9 cellular contexts compared by ENCODE assay signal in the genomic region with DNA sequence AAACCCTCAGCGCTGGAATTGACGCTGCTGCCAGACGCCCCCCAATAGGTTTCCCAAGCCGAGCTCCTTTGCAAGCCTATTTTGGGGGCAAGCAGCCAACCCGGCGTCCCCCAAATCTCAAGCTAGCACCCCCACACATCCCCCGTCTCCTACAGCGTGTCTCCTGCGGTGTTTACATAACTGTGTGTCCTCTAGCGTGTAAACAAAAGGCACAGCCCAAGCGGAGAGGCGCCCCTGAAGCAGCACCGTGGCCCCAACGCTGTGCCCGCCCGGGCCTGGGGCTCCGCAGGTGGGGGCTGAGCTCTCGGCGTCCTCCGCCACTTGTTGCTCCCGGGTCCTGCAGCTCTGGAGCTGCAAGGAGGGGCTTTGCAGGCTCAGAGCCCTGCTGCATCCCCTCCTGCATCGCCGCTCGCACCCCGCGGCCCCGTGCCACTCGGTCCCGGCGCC. TPM values are rescaled to one million over a fixed set of nuclear protein-coding genes. Genes with fewer than 3 reads are reported as not detected.
DNase-seq lines count a peak whose midpoint lies in the region; ATAC-seq and TF ChIP-seq lines count a peak whose summit lies in the region.
"Had no signal": no experiment of that assay in that cellular context is flagged by ENCODE, and none has a peak within 500 bp of the region (broad histone marks: within the 10 kb centered on the region; RNA-seq: fewer than 3 reads in every experiment).

No MANE protein-coding gene starts in this region.

- H3K27ac Mint-ChIP-seq in Calu3 (ENCODE audit: unreplicated experiment): no peak overlapping the region

- H3K27me3 ChIP-seq in HAP-1 (ENCODE audit: low read depth) (peaks cover 31% of the 10 kb centered on the region), duodenal mucosa (ENCODE audit: control insufficient read depth in 1 of 2, insufficient read depth in 2 of 2, low read length in 2 of 2) (peaks cover 2 to 26% of the 10 kb centered on the region in 2 donors), muscle layer of colon (ENCODE audit: control insufficient read depth in 1 of 2, insufficient read depth in 2 of 2, low read length in 2 of 2) (peaks cover 0 to 22% of the 10 kb centered on the region in 2 donors)

- peaks cover 7% of the 10 kb centered on the region for H3K27me3 Mint-ChIP-seq in Calu3 (ENCODE audit: unreplicated experiment)

- no TSS peak for BruUV-seq in Calu3 (replicated peaks; lab: Mats Ljungman, UMichigan)

- H3K36me3 Mint-ChIP-seq in Calu3 (ENCODE audit: insufficient read depth, unreplicated experiment): no peaks in the 10 kb centered on the region

- H3K4me1 Mint-ChIP-seq in Calu3 (ENCODE audit: low read depth, unreplicated experiment): no peaks in the 10 kb centered on the region

- H3K9me3 ChIP-seq in HAP-1 (no peaks in the 10 kb centered on the region), duodenal mucosa (ENCODE audit: control insufficient read depth in 1 of 2, low read length in 2 of 2) (no peaks in the 10 kb centered on the region), muscle layer of colon (ENCODE audit: low read length) (no peaks in the 10 kb centered on the region)

- H3K9ac ChIP-seq in duodenal mucosa (ENCODE audit: low read depth in 1 of 2, low read length in 2 of 2) (peak overlapping the region; percentile 17 to 51), muscle layer of colon (ENCODE audit: low read length) (no peak overlapping the region)

- H3K36me3 ChIP-seq in HAP-1 (replicated peaks) (no peaks in the 10 kb centered on the region), duodenal mucosa (ENCODE audit: control insufficient read depth in 1 of 2, insufficient read depth in 2 of 2, low read length in 2 of 2) (no peaks in the 10 kb centered on the region), muscle layer of colon (ENCODE audit: insufficient read depth, low read length) (no peaks in the 10 kb centered on the region)

- TF ChIP-seq CTCF in 22Rv1 (IDR thresholded peaks at IDR 0.05) (no peak), Calu3 (IDR thresholded peaks at IDR 0.05; ENCODE audit: unreplicated experiment) (no peak), omental fat pad (IDR thresholded peaks at IDR 0.05) (no peak)

- intact Hi-C loops in Calu3 (cut with micrococcal nuclease; ENCODE audit: unreplicated experiment): no loop called here

- DNase-seq in HAP-1 (ENCODE audit: low spot score in 2 of 2) (no peak), Calu3 (no peak), omental fat pad (ENCODE audit: low spot score) (no peak), NCI-H1436 (lab: John Stamatoyannopoulos, UW) (no peak)
- DNase-seq: stimulated activated CD4-positive, alpha-beta T cell treated with anti-CD3 and anti-CD28 coated beads, Interleukin-2, amount 100 ng/mL, for 48 hours had no signal

- H3K4me1 ChIP-seq in HAP-1: peaks cover 19% of the 10 kb centered on the region
- H3K4me1 ChIP-seq in duodenal mucosa (ENCODE audit: control insufficient read depth in 1 of 2, insufficient read depth in 2 of 2, low read length in 2 of 2): peaks cover 5 to 21% of the 10 kb centered on the region in 2 donors
- H3K4me1 ChIP-seq in muscle layer of colon (ENCODE audit: insufficient read depth, low read length): peaks cover 9% of the 10 kb centered on the region

- ATAC-seq in omental fat pad (ENCODE audit: low FRiP score) (no peak), esophagus mucosa (no peak)

- in situ Hi-C loops in HAP-1 (cut with MboI; ENCODE audit: low sequenced_read_pairs): no loop called here

- peak overlapping the region; percentile 43; the same call in 1 of the 2 replicates for H3K27ac ChIP-seq in 22Rv1
- no peak overlapping the region for H3K27ac ChIP-seq in duodenal mucosa (ENCODE audit: low read depth, low read length)
- peak overlapping the region; percentile 79 for H3K27ac ChIP-seq in muscle layer of colon (ENCODE audit: low read depth, low read length)

- CTCF ChIA-PET in Calu3 (lab: Charles Lee): no interaction called here

- H3K4me3 ChIP-seq in HAP-1 (peak overlapping the region; percentile 46), duodenal mucosa (ENCODE audit: low read depth in 1 of 2, low read length in 2 of 2) (peak overlapping the region; percentile 88 to 90), muscle layer of colon (ENCODE audit: low read depth in 1 of 2, low read length in 2 of 2) (peak overlapping the region; percentile 81 to 83)

- no peaks in the 10 kb centered on the region for H3K9me3 Mint-ChIP-seq in Calu3 (ENCODE audit: low read depth, unreplicated experiment)

- no peak overlapping the region for H3K4me3 Mint-ChIP-seq in Calu3 (ENCODE audit: low read depth, unreplicated experiment)

RNA-seq across cellular contexts. Expression of a gene that starts 1.6 kb away (rescaled TPM):
- total RNA-seq in Calu3 (2022): 0.32 and 0.68 TPM in 2 replicates
- total RNA-seq in omental fat pad: 10 to 100 TPM in 3 of 4 donors, 1 to 10 TPM in 1; 5.8 to 27.9 (median 14.9) TPM
- 8.8 TPM for total RNA-seq in esophagus mucosa
